ENCODE assay signal across 14 cellular contexts in the genomic region with DNA sequence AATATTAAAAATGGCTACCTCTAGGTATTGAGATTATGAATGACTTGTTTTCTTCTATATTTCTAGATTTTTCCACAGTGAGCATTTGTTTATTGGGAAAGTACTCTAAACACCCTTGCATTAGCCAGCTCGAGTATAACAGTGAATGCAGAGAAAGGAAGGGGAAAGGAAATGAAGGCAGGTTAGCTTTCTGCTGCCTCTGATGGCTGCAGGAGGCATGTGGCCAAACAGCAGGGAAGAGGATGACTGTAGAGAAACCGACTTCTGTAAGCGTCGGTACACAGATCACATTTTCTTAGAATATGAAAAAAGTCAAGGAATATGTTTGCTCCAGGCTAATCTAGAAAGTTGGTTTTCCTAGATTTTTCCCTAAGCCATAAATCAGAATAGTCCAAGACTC. TPM values are rescaled to one million over a fixed set of nuclear protein-coding genes. Genes with fewer than 3 reads are reported as not detected.
DNase-seq lines count a peak whose midpoint lies in the region; ATAC-seq, FAIRE-seq and TF ChIP-seq lines count a peak whose summit lies in the region.
"Had no signal": no experiment of that assay in that cellular context is flagged by ENCODE, and none has a peak within 500 bp of the region (broad histone marks: within the 10 kb centered on the region; RNA-seq: fewer than 3 reads in every experiment).

No MANE protein-coding gene starts in this region.

- no TSS peak for BruUV-seq in PC-3 (replicated peaks; lab: Mats Ljungman, UMichigan)

- no peaks in the 10 kb centered on the region for H3K27me3 ChIP-seq in PC-3 (ENCODE audit: low read length)

- H3K9me3 ChIP-seq in PC-3 (ENCODE audit: low read length), result no peaks in the 10 kb centered on the region

- H3K27ac ChIP-seq in PC-3 (ENCODE audit: low read length), result no peak overlapping the region

- H3K4me3 Mint-ChIP-seq in central memory CD8-positive, alpha-beta T cell, result no peak overlapping the region
- H3K4me3 Mint-ChIP-seq in naive B cell, result peak overlapping the region in 4 of 8 donors; percentile 32 to 53 (median 45)

- no peak overlapping the region for H3K4me3 ChIP-seq in PC-3 (ENCODE audit: low read length)
- H3K4me3 ChIP-seq: skin epidermis had no signal

- no peaks in the 10 kb centered on the region for H3K36me3 ChIP-seq in PC-3 (ENCODE audit: low read depth, low read length)

- no peaks in the 10 kb centered on the region for H3K9me3 Mint-ChIP-seq in central memory CD8-positive, alpha-beta T cell
- no peaks in the 10 kb centered on the region for H3K9me3 Mint-ChIP-seq in naive B cell

- no peak overlapping the region for H2AFZ ChIP-seq in PC-3 (ENCODE audit: low read length)

- ATAC-seq in SK-N-SH treated with all-trans-retinoic acid at 6 μM for 48 hours (peak; percentile 76), naive B cell (ENCODE audit: low read depth in 2 of 2) (peak; percentile 56 to 65), PC-3 (no peak), GM18870 (IDR thresholded peaks at IDR 0.05; ENCODE audit: unreplicated experiment) (no peak)
- peak; percentile 24 for ATAC-seq in central memory CD8-positive, alpha-beta T cell (replicated peaks; ENCODE audit: extremely low read depth, poor library complexity, severe bottlenecking)

- no peak overlapping the region for H3K9ac ChIP-seq in PC-3 (ENCODE audit: low read length)

- CTCF ChIA-PET in PC-3 (lab: Charles Lee), result no interaction called here

- peaks cover 65% of the 10 kb centered on the region for H3K4me1 Mint-ChIP-seq in central memory CD8-positive, alpha-beta T cell
- H3K4me1 Mint-ChIP-seq in naive B cell, result peaks cover 58 to 82% (median 74%) of the 10 kb centered on the region in 3 donors

- H3K27ac Mint-ChIP-seq in central memory CD8-positive, alpha-beta T cell (ENCODE audit: low read depth), result no peak overlapping the region
- H3K27ac Mint-ChIP-seq in naive B cell, result peak overlapping the region in 3 of 6 donors; percentile 12 to 61 (median 16)

- intact Hi-C loops in PC-3 (cut with micrococcal nuclease), result no loop called here

- H3K36me3 Mint-ChIP-seq in central memory CD8-positive, alpha-beta T cell (ENCODE audit: insufficient read depth), result peaks cover 2% of the 10 kb centered on the region
- H3K36me3 Mint-ChIP-seq in naive B cell, result peaks cover 11 to 12% of the 10 kb centered on the region in 2 donors

- H3F3A ChIP-seq in PC-3 (ENCODE audit: low read length, unreplicated experiment), result no peaks in the 10 kb centered on the region

- no peaks in the 10 kb centered on the region for H3K9me2 ChIP-seq in PC-3 (replicated peaks; ENCODE audit: low read length)

- no peaks in the 10 kb centered on the region for H3K79me2 ChIP-seq in PC-3 (ENCODE audit: low read length)

- FAIRE-seq in RCC 7860 (lab: Jason Lieb, UNC), result no peak

- no peaks in the 10 kb centered on the region for H3K27me3 Mint-ChIP-seq in central memory CD8-positive, alpha-beta T cell
- no peaks in the 10 kb centered on the region for H3K27me3 Mint-ChIP-seq in naive B cell

- DNase-seq in NCI-H2171 treated with DMSO at 0.1 percent for 48 hours (lab: John Stamatoyannopoulos, UW) (peak; percentile 38), NCI-H2171 (lab: John Stamatoyannopoulos, UW) (no peak), naive B cell (no peak), PC-3 (no peak), RCC 7860 (ENCODE audit: low spot score) (no peak)
- no peak for DNase-seq in central memory CD8-positive, alpha-beta T cell (ENCODE audit: low spot score in 2 of 2)
- DNase-seq: 8988T; activated CD4-positive, alpha-beta T cell treated with anti-CD3 and anti-CD28 coated beads for 1 hour; NCI-H1105 treated with DMSO at 0.1 percent for 48 hours; stimulated activated CD8-positive, alpha-beta memory T cell treated with anti-CD3 and anti-CD28 coated beads, Interleukin-4, amount 100 ng/mL, for 48 hours had no signal

- TF ChIP-seq CTCF in PC-3 (conservative IDR thresholded peaks at IDR 0.05; ENCODE audit: low read depth, low read length), result no peak

- POLR2A ChIA-PET in PC-3 (lab: Charles Lee; ENCODE audit: unreplicated experiment), result no interaction called here

- H3K4me2 ChIP-seq in PC-3 (ENCODE audit: low read length), result no peak overlapping the region

- no peaks in the 10 kb centered on the region for H4K20me1 ChIP-seq in PC-3 (ENCODE audit: low read length)

- H3K4me1 ChIP-seq in PC-3 (ENCODE audit: insufficient read depth, low read length), result no peaks in the 10 kb centered on the region

TF ChIP-seq in SK-N-SH treated with all-trans-retinoic acid at 6 μM for 48 hours, 23 proteins besides CTCF, POLR2A, EP300 and RAD21:
- TF ChIP-seq ZNF70 (CRISPR knock-in tag; IDR thresholded peaks at IDR 0.05) (no peak), ISL1 (CRISPR knock-in tag; IDR thresholded peaks at IDR 0.05) (no peak), ZFP3 (CRISPR knock-in tag; IDR thresholded peaks at IDR 0.05) (no peak), TCF4 (CRISPR knock-in tag; IDR thresholded peaks at IDR 0.05; ENCODE audit: borderline replicate concordance) (no peak), BACH2 (CRISPR knock-in tag; IDR thresholded peaks at IDR 0.05; ENCODE audit: borderline replicate concordance) (no peak), CSDC2 (CRISPR knock-in tag; IDR thresholded peaks at IDR 0.05) (no peak), ZNF565 (CRISPR knock-in tag; conservative IDR thresholded peaks at IDR 0.05; ENCODE audit: low read depth) (no peak), RARB (CRISPR knock-in tag; IDR thresholded peaks at IDR 0.05) (no peak), GLIS3 (CRISPR knock-in tag; IDR thresholded peaks at IDR 0.05) (no peak), ZFP30 (CRISPR knock-in tag; IDR thresholded peaks at IDR 0.05) (no peak), ZNF8 (CRISPR knock-in tag; IDR thresholded peaks at IDR 0.05) (no peak), TOX (CRISPR knock-in tag; IDR thresholded peaks at IDR 0.05; ENCODE audit: borderline replicate concordance) (no peak), PPARA (CRISPR knock-in tag; IDR thresholded peaks at IDR 0.05; ENCODE audit: borderline replicate concordance) (no peak), ARNTL (CRISPR knock-in tag; IDR thresholded peaks at IDR 0.05; ENCODE audit: borderline replicate concordance, low read depth) (no peak), ESRRG (CRISPR knock-in tag; IDR thresholded peaks at IDR 0.05) (no peak)
- TF ChIP-seq, protein P1, sequence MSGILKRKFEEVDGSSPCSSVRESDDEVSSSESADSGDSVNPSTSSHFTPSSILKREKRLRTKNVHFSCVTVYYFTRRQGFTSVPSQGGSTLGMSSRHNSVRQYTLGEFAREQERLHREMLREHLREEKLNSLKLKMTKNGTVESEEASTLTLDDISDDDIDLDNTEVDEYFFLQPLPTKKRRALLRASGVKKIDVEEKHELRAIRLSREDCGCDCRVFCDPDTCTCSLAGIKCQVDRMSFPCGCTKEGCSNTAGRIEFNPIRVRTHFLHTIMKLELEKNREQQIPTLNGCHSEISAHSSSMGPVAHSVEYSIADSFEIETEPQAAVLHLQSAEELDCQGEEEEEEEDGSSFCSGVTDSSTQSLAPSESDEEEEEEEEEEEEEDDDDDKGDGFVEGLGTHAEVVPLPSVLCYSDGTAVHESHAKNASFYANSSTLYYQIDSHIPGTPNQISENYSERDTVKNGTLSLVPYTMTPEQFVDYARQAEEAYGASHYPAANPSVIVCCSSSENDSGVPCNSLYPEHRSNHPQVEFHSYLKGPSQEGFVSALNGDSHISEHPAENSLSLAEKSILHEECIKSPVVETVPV (CRISPR knock-in tag; IDR thresholded peaks at IDR 0.05), result no peak
- TF ChIP-seq, protein P2, sequence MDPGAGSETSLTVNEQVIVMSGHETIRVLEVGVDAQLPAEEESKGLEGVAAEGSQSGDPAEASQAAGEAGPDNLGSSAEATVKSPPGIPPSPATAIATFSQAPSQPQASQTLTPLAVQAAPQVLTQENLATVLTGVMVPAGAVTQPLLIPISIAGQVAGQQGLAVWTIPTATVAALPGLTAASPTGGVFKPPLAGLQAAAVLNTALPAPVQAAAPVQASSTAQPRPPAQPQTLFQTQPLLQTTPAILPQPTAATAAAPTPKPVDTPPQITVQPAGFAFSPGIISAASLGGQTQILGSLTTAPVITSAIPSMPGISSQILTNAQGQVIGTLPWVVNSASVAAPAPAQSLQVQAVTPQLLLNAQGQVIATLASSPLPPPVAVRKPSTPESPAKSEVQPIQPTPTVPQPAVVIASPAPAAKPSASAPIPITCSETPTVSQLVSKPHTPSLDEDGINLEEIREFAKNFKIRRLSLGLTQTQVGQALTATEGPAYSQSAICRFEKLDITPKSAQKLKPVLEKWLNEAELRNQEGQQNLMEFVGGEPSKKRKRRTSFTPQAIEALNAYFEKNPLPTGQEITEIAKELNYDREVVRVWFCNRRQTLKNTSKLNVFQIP (CRISPR knock-in tag; IDR thresholded peaks at IDR 0.05; ENCODE audit: borderline replicate concordance, low read depth), result no peak

RNA-seq across cellular contexts. Expression of a gene that starts 19.8 kb away (rescaled TPM):
- polyA plus RNA-seq in naive B cell (ENCODE audit: low read depth in 6 of 6), result 100 to 1,000 TPM in 1 of 6 donors, 10 to 100 TPM in 5; 76.9 to 103 (median 88.7) TPM
- 49.3 and 54.7 TPM in 2 replicates for total RNA-seq in PC-3 (2014; rRNA removed)

RNA-seq across cellular contexts. Expression of a gene that starts 58.8 kb away (rescaled TPM):
- under 1 TPM in 1 of 6 donors, not detected in 5; 0.31 TPM for polyA plus RNA-seq in naive B cell (ENCODE audit: low read depth in 6 of 6)
- total RNA-seq in PC-3 (2014; rRNA removed), result 1.8 TPM in 1 of 2 replicates, not detected in the other
- total RNA-seq: mononuclear cell had no signal

Comparison
In these comparisons a context has a peak if more than half of its experiments do, and no peak if none do; other contexts are left out.
1. ATAC-seq: peak in SK-N-SH treated with all-trans-retinoic acid at 6 μM for 48 hours (single experiment), central memory CD8-positive, alpha-beta T cell (single experiment) and naive B cell (2 of 2); none in PC-3 (single experiment) and GM18870 (single experiment).